ENCODE assay signal across 22 cellular contexts in the genomic region with DNA sequence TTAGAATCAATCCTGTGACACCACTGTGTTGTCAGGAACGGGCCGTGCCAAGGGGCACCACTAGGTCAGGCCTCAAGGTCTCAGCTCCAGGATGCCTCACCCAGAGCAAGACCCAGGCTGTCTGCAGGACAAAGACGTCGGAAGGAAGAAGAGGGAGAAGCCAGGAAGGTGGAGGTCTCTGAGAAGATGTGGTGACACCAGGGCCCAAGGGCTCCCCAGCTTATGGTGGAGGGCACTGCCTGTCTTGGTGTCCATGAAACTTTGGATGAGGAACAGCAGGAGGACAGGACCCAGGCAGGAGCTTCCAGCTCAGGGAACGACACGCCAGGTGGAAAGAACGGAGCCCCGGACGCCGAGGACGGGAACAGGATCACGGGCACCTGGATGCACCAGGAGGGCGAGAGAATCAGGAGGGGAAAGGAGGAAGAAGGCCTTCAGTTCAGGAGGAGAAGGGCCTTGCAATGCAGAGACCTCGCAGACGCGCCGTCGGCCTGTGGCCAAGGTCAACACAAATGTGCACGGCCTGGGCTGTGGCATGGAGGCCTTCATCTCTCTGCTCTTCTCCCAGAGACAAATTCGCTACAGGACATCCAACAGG.
"Had no signal": no experiment of that assay in that cellular context is flagged by ENCODE, and none has a peak within 500 bp of the region (broad histone marks: within the 10 kb centered on the region; RNA-seq: fewer than 3 reads in every experiment).

No MANE protein-coding gene starts in this region.

- H3K9me3 ChIP-seq: ascending aorta, gastroesophageal sphincter, pancreas, psoas muscle, spleen, testis, transverse colon had no signal

- H3K27me3 ChIP-seq: ascending aorta, testis had no signal

- H3K27ac ChIP-seq: ascending aorta, brain microvascular endothelial cell, gastroesophageal sphincter, hepatocyte, pancreas, psoas muscle, spleen, testis, transverse colon, VCaP had no signal

- H3K4me3 ChIP-seq: ascending aorta, gastroesophageal sphincter, hepatocyte, lung, pancreas, psoas muscle, spleen, testis, transverse colon had no signal

- ATAC-seq: activated CD4-positive, CD25-positive, alpha-beta regulatory T cell treated with anti-CD3 and anti-CD28 coated beads, Interleukin-2, amount 50 U/mL, for 24 hours; gastroesophageal sphincter; natural killer cell; pancreas; psoas muscle had no signal

- DNase-seq: activated CD4-positive, alpha-beta memory T cell treated with anti-CD3 and anti-CD28 coated beads, Interleukin-2, amount 10 ng/mL, durations not matched to agents 7 days and 5 days; activated CD4-positive, alpha-beta T cell treated with anti-CD3 and anti-CD28 coated beads, Interleukin-2, amount 10 ng/mL, durations not matched to agents 7 days and 5 days; activated CD8-positive, alpha-beta memory T cell treated with anti-CD3 and anti-CD28 coated beads, Interleukin-2, amount 50 U/mL, for 48 hours; activated gamma-delta T cell; activated naive CD4-positive, alpha-beta T cell treated with anti-CD3 and anti-CD28 coated beads, Interleukin-2, amount 10 ng/mL, durations not matched to agents 7 days and 5 days; activated naive CD8-positive, alpha-beta T cell treated with anti-CD3 and anti-CD28 coated beads, Interleukin-2, amount 10 ng/mL, durations not matched to agents 7 days and 5 days; activated T-cell treated with anti-CD3 and anti-CD28 coated beads, Interleukin-2, amount 50 U/mL, for 24 hours; brain microvascular endothelial cell; natural killer cell; spleen; stimulated activated naive CD4-positive, alpha-beta T cell; T-helper 9 cell; testis; transverse colon had no signal

- H3K4me2 ChIP-seq: hepatocyte had no signal

- H3K4me1 ChIP-seq: ascending aorta, gastroesophageal sphincter, pancreas, psoas muscle, spleen, testis, transverse colon had no signal

- H3K36me3 ChIP-seq: ascending aorta, brain microvascular endothelial cell, gastroesophageal sphincter, pancreas, spleen, transverse colon had no signal
